In genomic region chr12:102927220-102927619, GRCh38 we compare ENCODE assay signal across 1 cellular context.
A peak's percentile ranks its signal among the peaks of the same experiment; 100 is the strongest.
TF ChIP-seq lines count a peak whose summit lies in the region.

No MANE protein-coding gene starts in this region.

TF ChIP-seq in HepG2, 621 proteins besides CTCF, POLR2A, EP300 and RAD21:
- TF ChIP-seq HNF4A (CRISPR knock-in tag; IDR thresholded peaks at IDR 0.05) (0 out of 2 replicates have a peak, but pooled peaks have one; percentile 5), ZNF660 (CRISPR knock-in tag; IDR thresholded peaks at IDR 0.05; ENCODE audit: borderline replicate concordance, low read depth) (no peak)
TF ChIP-seq in HepG2: peak in this region for 1.
